Comparison of ENCODE assay signal across 1 cellular context in the genomic region with DNA sequence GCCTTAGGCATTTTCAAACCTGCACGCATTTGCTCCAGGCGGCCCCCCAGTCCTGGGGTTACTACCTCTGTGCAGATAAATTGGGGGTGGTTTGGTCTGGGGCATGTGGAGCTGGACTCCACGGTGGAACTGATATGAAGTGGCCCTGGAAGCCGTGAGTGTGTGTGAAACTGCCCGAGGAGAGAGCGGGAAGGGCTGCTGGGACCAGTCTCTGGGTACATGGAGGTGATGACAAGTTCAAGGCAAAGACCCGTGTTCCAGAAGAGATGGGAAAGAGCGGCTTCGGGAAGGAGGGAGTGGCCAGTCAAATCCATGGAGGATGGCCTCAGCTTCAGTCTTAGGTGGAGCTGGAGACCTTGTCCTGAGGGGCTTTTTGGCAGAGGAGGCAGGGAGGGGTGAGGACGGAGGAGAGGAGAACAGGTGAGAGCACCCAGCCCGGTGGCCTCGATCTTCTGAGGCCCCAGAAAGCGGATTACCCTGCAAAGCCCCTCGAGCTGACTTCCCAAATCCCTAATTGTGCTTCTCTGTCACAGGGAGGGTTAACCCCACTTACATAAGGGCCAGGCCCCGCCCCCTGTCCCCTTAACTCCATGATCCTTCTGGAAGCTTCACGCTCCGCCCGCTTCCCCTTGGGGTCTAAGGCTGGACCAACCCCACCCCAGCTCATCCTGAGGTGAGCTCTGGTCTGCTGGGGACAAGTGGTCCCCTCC.
TF ChIP-seq lines count a peak whose summit lies in the region.

No MANE protein-coding gene starts in this region.

TF ChIP-seq in H1, 55 proteins besides CTCF, POLR2A, EP300 and RAD21:
- TF ChIP-seq TCF12 (IDR thresholded peaks at IDR 0.05; ENCODE audit: low read depth, low read length) (no peak), CHD1 (IDR thresholded peaks at IDR 0.05; ENCODE audit: low read depth, low read length) (no peak), CREB1 (IDR thresholded peaks at IDR 0.05) (no peak), JUN (IDR thresholded peaks at IDR 0.05; ENCODE audit: low read depth, low read length) (no peak)
